28 cellular contexts compared by ENCODE assay signal in the genomic region with DNA sequence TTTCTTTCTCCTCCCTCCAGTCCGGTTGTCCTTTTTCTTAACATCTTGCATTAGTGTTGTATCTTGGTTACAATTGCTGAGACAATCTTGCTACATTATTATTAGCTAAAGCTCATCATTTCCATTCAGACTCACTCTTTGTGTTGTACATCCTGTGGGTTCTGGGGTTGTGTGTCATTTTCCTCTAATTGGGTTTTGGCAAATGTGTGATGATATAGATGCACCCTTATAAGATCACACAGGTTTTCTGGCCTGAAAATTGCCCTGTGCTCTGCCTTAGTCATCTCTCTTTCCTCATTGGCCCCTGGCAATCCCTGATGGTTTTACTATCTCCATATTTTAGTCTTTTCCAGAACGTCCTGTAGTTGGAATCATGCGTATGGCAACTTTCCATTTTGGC.
DNase-seq lines count a peak whose midpoint lies in the region; ATAC-seq and TF ChIP-seq lines count a peak whose summit lies in the region.
"Had no signal": no experiment of that assay in that cellular context is flagged by ENCODE, and none has a peak within 500 bp of the region (broad histone marks: within the 10 kb centered on the region; RNA-seq: fewer than 3 reads in every experiment).

No MANE protein-coding gene starts in this region.

- H3K27ac ChIP-seq in BLaER1 treated with 17β-estradiol and CSF1 and Interleukin-3, amounts not matched to agents 10 nM and 100 nM = no peak overlapping the region
- H3K27ac ChIP-seq in RWPE2 (ENCODE audit: poor library complexity, severe bottlenecking) = peak overlapping the region; percentile 43
- H3K27ac ChIP-seq in spleen = no peak overlapping the region
- H3K27ac ChIP-seq: heart right ventricle, testis, WERI-Rb-1 had no signal

- peaks cover 0 to 21% (median 0%) of the 10 kb centered on the region in 11 experiments; a peak in 5 of 22 replicates for H3K27me3 ChIP-seq in BLaER1 treated with 17β-estradiol and CSF1 and Interleukin-3, amounts not matched to agents 10 nM and 100 nM
- H3K27me3 ChIP-seq in RWPE2 (ENCODE audit: insufficient read depth, poor library complexity, severe bottlenecking) = no peaks in the 10 kb centered on the region
- H3K27me3 ChIP-seq in spleen (replicated peaks in 1 of 7) = peaks cover 0 to 25% (median 0%) of the 10 kb centered on the region in 7 donors
- H3K27me3 ChIP-seq: MG63, testis had no signal

- no peak overlapping the region for H3K9ac ChIP-seq in BLaER1 treated with 17β-estradiol and CSF1 and Interleukin-3, amounts not matched to agents 10 nM and 100 nM

- H3K27ac Mint-ChIP-seq in stimulated activated effector memory CD8-positive, alpha-beta T cell treated with anti-CD3 and anti-CD28 coated beads, Interleukin-12 subunit alpha, Interleukin-12 subunit beta, amount 100 ng/mL, for 72 hours = no peak overlapping the region
- H3K27ac Mint-ChIP-seq: activated CD8-positive, alpha-beta T cell treated with anti-CD3 and anti-CD28 coated beads, Interleukin-2, amount 10 ng/mL, durations not matched to agents 7 days and 5 days; activated naive CD4-positive, alpha-beta T cell treated with anti-CD3 and anti-CD28 coated beads, Interleukin-2, amount 50 U/mL, for 24 hours; activated T-helper 2 cell treated with anti-CD3 and anti-CD28 coated beads, Interferon-gamma antibody, Interleukin-2, Interleukin-4, amounts not matched to agents 10 μg/mL and 5 μg/mL and 100 μg/mL, durations not matched to agents 14 hours and 24 hours and 36 hours; CD8-positive, alpha-beta T cell had no signal

- peaks cover 0 to 6% (median 0%) of the 10 kb centered on the region in 11 experiments; a peak in 2 of 22 replicates for H4K20me1 ChIP-seq in BLaER1 treated with 17β-estradiol and CSF1 and Interleukin-3, amounts not matched to agents 10 nM and 100 nM

- no peak overlapping the region for H3K4me3 Mint-ChIP-seq in stimulated activated effector memory CD8-positive, alpha-beta T cell treated with anti-CD3 and anti-CD28 coated beads, Interleukin-12 subunit alpha, Interleukin-12 subunit beta, amount 100 ng/mL, for 72 hours
- H3K4me3 Mint-ChIP-seq: activated CD8-positive, alpha-beta T cell treated with anti-CD3 and anti-CD28 coated beads, Interleukin-2, amount 10 ng/mL, durations not matched to agents 7 days and 5 days; activated naive CD4-positive, alpha-beta T cell treated with anti-CD3 and anti-CD28 coated beads, Interleukin-2, amount 50 U/mL, for 24 hours; CD8-positive, alpha-beta T cell had no signal

- H3K4me1 ChIP-seq in BLaER1 treated with 17β-estradiol and CSF1 and Interleukin-3, amounts not matched to agents 10 nM and 100 nM = peaks cover 23 to 62% (median 47%) of the 10 kb centered on the region in 10 experiments
- H3K4me1 ChIP-seq in RWPE2 (ENCODE audit: insufficient read depth, poor library complexity, severe bottlenecking) = peaks cover 27% of the 10 kb centered on the region
- peaks cover 0 to 16% (median 8%) of the 10 kb centered on the region in 6 donors for H3K4me1 ChIP-seq in spleen

- DNase-seq in RWPE2 (ENCODE audit: low spot score) (no peak), fibroblast of the aortic adventitia (ENCODE audit: low read depth) (peak; percentile 4), NCI-H748 treated with DMSO at 0.1 percent for 48 hours (lab: John Stamatoyannopoulos, UW) (no peak), spleen (no peak), SHP77 (lab: John Stamatoyannopoulos, UW) (no peak)
- no peak for DNase-seq in stimulated activated effector memory CD8-positive, alpha-beta T cell treated with anti-CD3 and anti-CD28 coated beads, Interleukin-12 subunit alpha, Interleukin-12 subunit beta, amount 100 ng/mL, for 72 hours (ENCODE audit: low spot score in 2 of 2)
- DNase-seq in activated CD8-positive, alpha-beta memory T cell treated with anti-CD3 and anti-CD28 coated beads, Interleukin-2, amount 50 U/mL, for 4 hours = no peak
- DNase-seq: activated CD4-positive, alpha-beta T cell treated with anti-CD3 and anti-CD28 coated beads for 4 hours; activated CD8-positive, alpha-beta T cell treated with anti-CD3 and anti-CD28 coated beads, Interleukin-2, amount 10 ng/mL, durations not matched to agents 7 days and 5 days; CD8-positive, alpha-beta T cell; DMS 273 treated with DMSO at 0.1 percent for 48 hours; effector CD8-positive, alpha-beta T cell; erythroblast; heart right ventricle; KBM-7; NCI-H1930; NCI-H524; NK-92 treated with Interleukin-12 subunit alpha and Interleukin-12 subunit beta, amount 100 ng/mL, for 24 hours; stimulated activated naive CD4-positive, alpha-beta T cell; T-helper 9 cell; testis; WERI-Rb-1 had no signal

- H3K4me2 ChIP-seq in BLaER1 treated with 17β-estradiol and CSF1 and Interleukin-3, amounts not matched to agents 10 nM and 100 nM = peak overlapping the region in 9 of 11 experiments; percentile 79 to 94 (median 88); a peak in 16 of 22 replicates

- peaks cover 10% of the 10 kb centered on the region for H3K4me1 Mint-ChIP-seq in stimulated activated effector memory CD8-positive, alpha-beta T cell treated with anti-CD3 and anti-CD28 coated beads, Interleukin-12 subunit alpha, Interleukin-12 subunit beta, amount 100 ng/mL, for 72 hours
- H3K4me1 Mint-ChIP-seq: activated naive CD4-positive, alpha-beta T cell treated with anti-CD3 and anti-CD28 coated beads, Interleukin-2, amount 50 U/mL, for 24 hours had no signal

- H3K9me3 ChIP-seq in BLaER1 treated with 17β-estradiol and CSF1 and Interleukin-3, amounts not matched to agents 10 nM and 100 nM (replicated peaks in 1 of 11) = no peaks in the 10 kb centered on the region
- H3K9me3 ChIP-seq in RWPE2 (ENCODE audit: severe bottlenecking) (no peaks in the 10 kb centered on the region), spleen (no peaks in the 10 kb centered on the region)
- H3K9me3 ChIP-seq: heart right ventricle, MG63, testis had no signal

- ATAC-seq in RWPE2 (ENCODE audit: low read depth) = no peak
- peak; percentile 74 for ATAC-seq in stimulated activated effector memory CD8-positive, alpha-beta T cell treated with anti-CD3 and anti-CD28 coated beads, Interleukin-12 subunit alpha, Interleukin-12 subunit beta, amount 100 ng/mL, for 72 hours
- ATAC-seq: activated CD8-positive, alpha-beta T cell treated with anti-CD3 and anti-CD28 coated beads, Interleukin-2, amount 10 ng/mL, durations not matched to agents 7 days and 5 days; CD8-positive, alpha-beta T cell; PC-3 had no signal

- no peak overlapping the region for H3K4me3 ChIP-seq in BLaER1 treated with 17β-estradiol and CSF1 and Interleukin-3, amounts not matched to agents 10 nM and 100 nM
- H3K4me3 ChIP-seq in RWPE2 (ENCODE audit: severe bottlenecking) (no peak overlapping the region), fibroblast of the aortic adventitia (ENCODE audit: low read depth, low read length) (no peak overlapping the region), spleen (no peak overlapping the region)
- H3K4me3 ChIP-seq: heart right ventricle, lung, MG63, testis had no signal

- intact Hi-C loops in spleen (cut with DNase I; ENCODE audit: low total_unique reads) = no loop called here

- H3K36me3 Mint-ChIP-seq in stimulated activated effector memory CD8-positive, alpha-beta T cell treated with anti-CD3 and anti-CD28 coated beads, Interleukin-12 subunit alpha, Interleukin-12 subunit beta, amount 100 ng/mL, for 72 hours = no peaks in the 10 kb centered on the region
- H3K36me3 Mint-ChIP-seq: activated naive CD4-positive, alpha-beta T cell treated with anti-CD3 and anti-CD28 coated beads, Interleukin-2, amount 50 U/mL, for 24 hours; CD8-positive, alpha-beta T cell had no signal

- TF ChIP-seq POLR2A in spleen (IDR thresholded peaks at IDR 0.05) = no peak

- no peaks in the 10 kb centered on the region for H3K36me3 ChIP-seq in BLaER1 treated with 17β-estradiol and CSF1 and Interleukin-3, amounts not matched to agents 10 nM and 100 nM
- no peaks in the 10 kb centered on the region for H3K36me3 ChIP-seq in RWPE2 (ENCODE audit: low read depth)
- no peaks in the 10 kb centered on the region for H3K36me3 ChIP-seq in spleen
- H3K36me3 ChIP-seq: heart right ventricle, MG63, WERI-Rb-1 had no signal

- 80 to 94% (median 85%) methylated on average over 3 of the region's 3 CpGs for WGBS in spleen, 5 donors

- no peaks in the 10 kb centered on the region for H3K9me3 Mint-ChIP-seq in stimulated activated effector memory CD8-positive, alpha-beta T cell treated with anti-CD3 and anti-CD28 coated beads, Interleukin-12 subunit alpha, Interleukin-12 subunit beta, amount 100 ng/mL, for 72 hours
- H3K9me3 Mint-ChIP-seq: activated naive CD4-positive, alpha-beta T cell treated with anti-CD3 and anti-CD28 coated beads, Interleukin-2, amount 50 U/mL, for 24 hours; activated T-helper 2 cell treated with anti-CD3 and anti-CD28 coated beads, Interferon-gamma antibody, Interleukin-2, Interleukin-4, amounts not matched to agents 10 μg/mL and 5 μg/mL and 100 μg/mL, durations not matched to agents 14 hours and 24 hours and 36 hours; CD8-positive, alpha-beta T cell had no signal

- TF ChIP-seq CTCF in RWPE2 (IDR thresholded peaks at IDR 0.05; ENCODE audit: poor library complexity, severe bottlenecking) = no peak
- no peak for TF ChIP-seq CTCF in fibroblast of the aortic adventitia (IDR thresholded peaks at IDR 0.05; ENCODE audit: insufficient read depth, low read length)
- no peak for TF ChIP-seq CTCF in spleen (IDR thresholded peaks at IDR 0.05 in 8 of 11, conservative IDR thresholded peaks at IDR 0.05 in 3 of 11)
